In genomic region chr1:62389531-62389930, GRCh38 we compare ENCODE assay signal across 21 cellular contexts.
"Had no signal": no experiment of that assay in that cellular context is flagged by ENCODE, and none has a peak within 500 bp of the region (broad histone marks: within the 10 kb centered on the region; RNA-seq: fewer than 3 reads in every experiment).

No MANE protein-coding gene starts in this region.

- H3K36me3 Mint-ChIP-seq: activated naive CD8-positive, alpha-beta T cell treated with anti-CD3 and anti-CD28 coated beads, Interleukin-2, amount 10 ng/mL, durations not matched to agents 7 days and 5 days had no signal

- H3K4me3 Mint-ChIP-seq: activated CD4-positive, alpha-beta T cell treated with anti-CD3 and anti-CD28 coated beads for 36 hours; activated CD8-positive, alpha-beta T cell treated with anti-CD3 and anti-CD28 coated beads, Interleukin-2, amount 10 ng/mL, durations not matched to agents 7 days and 5 days; activated naive CD8-positive, alpha-beta T cell treated with anti-CD3 and anti-CD28 coated beads, Interleukin-2, amount 10 ng/mL, durations not matched to agents 7 days and 5 days had no signal

- H3K9me3 Mint-ChIP-seq: activated naive CD8-positive, alpha-beta T cell treated with anti-CD3 and anti-CD28 coated beads, Interleukin-2, amount 10 ng/mL, durations not matched to agents 7 days and 5 days had no signal

- DNase-seq: activated CD4-positive, alpha-beta T cell treated with anti-CD3 and anti-CD28 coated beads for 36 hours; activated CD8-positive, alpha-beta memory T cell treated with anti-CD3 and anti-CD28 coated beads, Interleukin-2, amount 50 U/mL, for 48 hours; activated CD8-positive, alpha-beta T cell treated with anti-CD3 and anti-CD28 coated beads, Interleukin-2, amount 10 ng/mL, durations not matched to agents 7 days and 5 days; activated naive CD4-positive, alpha-beta T cell treated with anti-CD3 and anti-CD28 coated beads, Interleukin-2, amount 50 U/mL, for 16 hours; activated naive CD8-positive, alpha-beta T cell treated with anti-CD3 and anti-CD28 coated beads, Interleukin-2, amount 10 ng/mL, durations not matched to agents 7 days and 5 days; activated T-cell treated with anti-CD3 and anti-CD28 coated beads, Interleukin-2, amount 50 U/mL, for 1 hour; aorta; Karpas-422; NCI-H1092; NCI-H1417; NCI-H2029; NCI-H2107; NCI-H2171 treated with DMSO at 0.1 percent for 48 hours; NCI-H226; NCI-H526; NCI-H82; SIG-M5; T-helper 1 cell; WERI-Rb-1 had no signal

- H3K36me3 ChIP-seq: WERI-Rb-1 had no signal

- H3K27ac ChIP-seq: SK-N-MC, WERI-Rb-1 had no signal

- H3K4me3 ChIP-seq: K562, SK-N-MC had no signal

- H3K27ac Mint-ChIP-seq: activated CD4-positive, alpha-beta T cell treated with anti-CD3 and anti-CD28 coated beads for 36 hours; activated CD8-positive, alpha-beta T cell treated with anti-CD3 and anti-CD28 coated beads, Interleukin-2, amount 10 ng/mL, durations not matched to agents 7 days and 5 days; activated naive CD8-positive, alpha-beta T cell treated with anti-CD3 and anti-CD28 coated beads, Interleukin-2, amount 10 ng/mL, durations not matched to agents 7 days and 5 days had no signal

- ATAC-seq: activated CD4-positive, alpha-beta T cell treated with anti-CD3 and anti-CD28 coated beads for 36 hours; activated CD8-positive, alpha-beta T cell treated with anti-CD3 and anti-CD28 coated beads, Interleukin-2, amount 10 ng/mL, durations not matched to agents 7 days and 5 days; K562 had no signal

- H3K4me1 Mint-ChIP-seq: activated CD4-positive, alpha-beta T cell treated with anti-CD3 and anti-CD28 coated beads for 36 hours; activated naive CD8-positive, alpha-beta T cell treated with anti-CD3 and anti-CD28 coated beads, Interleukin-2, amount 10 ng/mL, durations not matched to agents 7 days and 5 days had no signal
